In genomic region chr1:27633298-27633610, GRCh38 we compare ENCODE assay signal across 15 cellular contexts. TPM values are rescaled to one million over a fixed set of nuclear protein-coding genes. Genes with fewer than 3 reads are reported as not detected.
DNase-seq lines count a peak whose midpoint lies in the region; ATAC-seq, FAIRE-seq and TF ChIP-seq lines count a peak whose summit lies in the region.
"Had no signal": no experiment of that assay in that cellular context is flagged by ENCODE, and none has a peak within 500 bp of the region (broad histone marks: within the 10 kb centered on the region; RNA-seq: fewer than 3 reads in every experiment).

No MANE protein-coding gene starts in this region.

- no peak for FAIRE-seq in small intestine (lab: Jason Lieb, UNC)
- FAIRE-seq: endothelial cell of umbilical vein, pancreas had no signal

- no peaks in the 10 kb centered on the region for H3K9me3 Mint-ChIP-seq in T-helper 2 cell treated with Interferon-gamma antibody and Interleukin-4, amounts not matched to agents 5 μg/mL and 100 μg/mL, for 36 hours
- H3K9me3 Mint-ChIP-seq in T-cell, result no peaks in the 10 kb centered on the region

- WGBS in gastroesophageal sphincter (ENCODE audit: low coverage in 1 of 2), 2 donors, result 83 to 87% methylated on average over 2 to 3 of the region's 5 CpGs
- WGBS in stomach, 5 donors, result 73 to 95% (median 85%) methylated on average over 5 of the region's 5 CpGs
- WGBS in small intestine, 3 donors, result 69 to 82% (median 79%) methylated on average over 5 of the region's 5 CpGs

- ATAC-seq in T-cell (replicated peaks in 1 of 4), result no peak
- no peak for ATAC-seq in gastroesophageal sphincter
- ATAC-seq: pancreas had no signal

- H3K27ac ChIP-seq in gastroesophageal sphincter (peak overlapping the region in 3 of 4 donors; percentile 66 to 81 (median 71)), stomach (peak overlapping the region in 4 of 5 donors; percentile 68 to 86 (median 81)), small intestine (ENCODE audit: low read depth in 1 of 2, low read length in 1 of 2) (peak overlapping the region in 1 of 2 donors; percentile 75)

- CTCF ChIA-PET in T-cell (lab: Charles Lee), result no interaction called here

- H3K4me1 ChIP-seq in gastroesophageal sphincter, result peaks cover 0 to 62% (median 23%) of the 10 kb centered on the region in 3 donors
- H3K4me1 ChIP-seq in stomach, result peaks cover 20 to 73% (median 32%) of the 10 kb centered on the region in 4 donors
- no peaks in the 10 kb centered on the region for H3K4me1 ChIP-seq in small intestine (ENCODE audit: control insufficient read depth in 2 of 2, insufficient read depth in 1 of 2, low read depth in 1 of 2, low read length in 1 of 2)
- H3K4me1 ChIP-seq: pancreas had no signal

- H3K27ac Mint-ChIP-seq in T-helper 2 cell treated with Interferon-gamma antibody and Interleukin-4, amounts not matched to agents 5 μg/mL and 100 μg/mL, for 36 hours, result peak overlapping the region; percentile 86
- H3K27ac Mint-ChIP-seq in T-cell, result peak overlapping the region; percentile 82 to 85

- TF ChIP-seq EP300 in gastroesophageal sphincter (IDR thresholded peaks at IDR 0.05) (no peak), stomach (IDR thresholded peaks at IDR 0.05) (no peak)

- H3K36me3 ChIP-seq in gastroesophageal sphincter (no peaks in the 10 kb centered on the region), stomach (no peaks in the 10 kb centered on the region), small intestine (ENCODE audit: control insufficient read depth in 2 of 2, insufficient read depth in 2 of 2, low read length in 2 of 2) (no peaks in the 10 kb centered on the region)
- H3K36me3 ChIP-seq: pancreas had no signal

- H3K27me3 ChIP-seq in gastroesophageal sphincter (peaks cover 30% of the 10 kb centered on the region), stomach (peaks cover 0 to 31% (median 20%) of the 10 kb centered on the region in 3 donors), small intestine (ENCODE audit: control insufficient read depth in 2 of 2, insufficient read depth in 2 of 2, low read length in 2 of 2) (no peaks in the 10 kb centered on the region)
- H3K27me3 ChIP-seq: pancreas had no signal

- peak overlapping the region; percentile 71 for H3K4me3 Mint-ChIP-seq in T-helper 2 cell treated with Interferon-gamma antibody and Interleukin-4, amounts not matched to agents 5 μg/mL and 100 μg/mL, for 36 hours
- peak overlapping the region; percentile 56 to 76 (median 64) for H3K4me3 Mint-ChIP-seq in T-cell

- no peak for DNase-seq in T-helper 2 cell treated with Interferon-gamma antibody and Interleukin-4, amounts not matched to agents 5 μg/mL and 100 μg/mL, for 36 hours (ENCODE audit: low spot score)
- no peak for DNase-seq in T-helper 2 cell
- DNase-seq in T-cell, result no peak
- no peak for DNase-seq in stomach
- no peak for DNase-seq in SHP77 (lab: John Stamatoyannopoulos, UW)
- no peak for DNase-seq in small intestine
- no peak for DNase-seq in iPS-NIHi11 (ENCODE audit: low spot score)
- DNase-seq: activated gamma-delta T cell, DMS79 treated with DMSO at 0.1 percent for 48 hours, NCI-H1048 had no signal

- H3K9me3 ChIP-seq in gastroesophageal sphincter (no peaks in the 10 kb centered on the region), stomach (no peaks in the 10 kb centered on the region), small intestine (ENCODE audit: control insufficient read depth, low read depth) (no peaks in the 10 kb centered on the region)
- H3K9me3 ChIP-seq: pancreas had no signal

- TF ChIP-seq CTCF in gastroesophageal sphincter (IDR thresholded peaks at IDR 0.05) (no peak), stomach (IDR thresholded peaks at IDR 0.05) (no peak)

- H3K4me1 Mint-ChIP-seq in T-helper 2 cell treated with Interferon-gamma antibody and Interleukin-4, amounts not matched to agents 5 μg/mL and 100 μg/mL, for 36 hours (ENCODE audit: low read depth), result peaks cover 62% of the 10 kb centered on the region
- peaks cover 66 to 82% (median 76%) of the 10 kb centered on the region in 3 donors for H3K4me1 Mint-ChIP-seq in T-cell

- intact Hi-C loops in stomach (cut with DNase I; ENCODE audit: low total_unique reads), result no loop called here

- TF ChIP-seq POLR2A in gastroesophageal sphincter (IDR thresholded peaks at IDR 0.05) (no peak), stomach (IDR thresholded peaks at IDR 0.05) (no peak)

- H3K4me3 ChIP-seq in gastroesophageal sphincter (peak overlapping the region in 1 of 2 donors; percentile 54), stomach (peak overlapping the region in 3 of 4 donors; percentile 50 to 55 (median 54)), small intestine (ENCODE audit: low read depth in 1 of 2, low read length in 2 of 2) (no peak overlapping the region)

- no peaks in the 10 kb centered on the region for H3K36me3 Mint-ChIP-seq in T-helper 2 cell treated with Interferon-gamma antibody and Interleukin-4, amounts not matched to agents 5 μg/mL and 100 μg/mL, for 36 hours (ENCODE audit: low read depth)
- no peaks in the 10 kb centered on the region for H3K36me3 Mint-ChIP-seq in T-cell

- POLR2A ChIA-PET in T-cell (lab: Charles Lee), result no interaction called here

- no peaks in the 10 kb centered on the region for H3K27me3 Mint-ChIP-seq in T-helper 2 cell treated with Interferon-gamma antibody and Interleukin-4, amounts not matched to agents 5 μg/mL and 100 μg/mL, for 36 hours (ENCODE audit: low read depth)
- no peaks in the 10 kb centered on the region for H3K27me3 Mint-ChIP-seq in T-cell

RNA-seq across cellular contexts. Expression of gene FGR, which starts 1.7 kb away (rescaled TPM):
- 10 to 100 TPM in 2 of 5 donors, 1 to 10 TPM in 3; 3.2 to 37.3 (median 5.7) TPM for total RNA-seq in T-cell
- total RNA-seq in gastroesophageal sphincter, result 10 to 100 TPM in 3 of 4 donors, 1 to 10 TPM in 1; 9.2 to 17.8 (median 10.1) TPM
- 1 to 10 TPM in 3 of 5 donors, not detected in 2; 6.7 to 8.8 (median 7.0) TPM for total RNA-seq in stomach
- polyA plus RNA-seq in stomach, result 1 to 10 TPM; 3.1 to 9.9 (median 4.6) TPM
- polyA plus RNA-seq in small intestine, result 10 to 100 TPM in 1 of 3 donors, 1 to 10 TPM in 2; 1.6 to 12.6 (median 1.6) TPM
- total RNA-seq: A172, endothelial cell of umbilical vein, H4 had no signal

RNA-seq across cellular contexts. Expression of gene AHDC1, which starts 29.3 kb away (rescaled TPM):
- 10 to 100 TPM; 21.9 to 26.4 (median 23.1) TPM for total RNA-seq in T-cell
- total RNA-seq in gastroesophageal sphincter, result 10 to 100 TPM; 18.2 to 50.3 (median 27.7) TPM
- total RNA-seq in stomach, result 10 to 100 TPM; 10.8 to 95.0 (median 35.1) TPM
- 10 to 100 TPM in 1 of 3 donors, 1 to 10 TPM in 2; 5.8 to 10.3 (median 8.3) TPM for polyA plus RNA-seq in stomach
- 1 to 10 TPM; 3.5 to 8.7 (median 5.1) TPM for polyA plus RNA-seq in small intestine

RNA-seq across cellular contexts. Expression of gene IFI6, which starts 38.7 kb away (rescaled TPM):
- total RNA-seq in T-cell (10 to 100 TPM; 28.2 to 52.1 (median 40.7) TPM), gastroesophageal sphincter (10 to 100 TPM; 28.5 to 98.5 (median 55.1) TPM), stomach (10 to 100 TPM in 3 of 5 donors, 1 to 10 TPM in 1, not detected in 1; 6.1 to 65.2 (median 34.3) TPM)
- polyA plus RNA-seq in stomach (10 to 100 TPM; 13.4 to 95.2 (median 40.0) TPM), small intestine (100 to 1,000 TPM in 1 of 3 donors, 10 to 100 TPM in 1, 1 to 10 TPM in 1; 7.2 to 137 (median 18.4) TPM)

Comparison
In these comparisons a context has a peak if more than half of its experiments do, and no peak if none do; other contexts are left out.
1. H3K4me3 ChIP-seq: peak in stomach (3 of 4); none in small intestine (0 of 2).